ENCODE assay signal across 8 cellular contexts in the genomic region with DNA sequence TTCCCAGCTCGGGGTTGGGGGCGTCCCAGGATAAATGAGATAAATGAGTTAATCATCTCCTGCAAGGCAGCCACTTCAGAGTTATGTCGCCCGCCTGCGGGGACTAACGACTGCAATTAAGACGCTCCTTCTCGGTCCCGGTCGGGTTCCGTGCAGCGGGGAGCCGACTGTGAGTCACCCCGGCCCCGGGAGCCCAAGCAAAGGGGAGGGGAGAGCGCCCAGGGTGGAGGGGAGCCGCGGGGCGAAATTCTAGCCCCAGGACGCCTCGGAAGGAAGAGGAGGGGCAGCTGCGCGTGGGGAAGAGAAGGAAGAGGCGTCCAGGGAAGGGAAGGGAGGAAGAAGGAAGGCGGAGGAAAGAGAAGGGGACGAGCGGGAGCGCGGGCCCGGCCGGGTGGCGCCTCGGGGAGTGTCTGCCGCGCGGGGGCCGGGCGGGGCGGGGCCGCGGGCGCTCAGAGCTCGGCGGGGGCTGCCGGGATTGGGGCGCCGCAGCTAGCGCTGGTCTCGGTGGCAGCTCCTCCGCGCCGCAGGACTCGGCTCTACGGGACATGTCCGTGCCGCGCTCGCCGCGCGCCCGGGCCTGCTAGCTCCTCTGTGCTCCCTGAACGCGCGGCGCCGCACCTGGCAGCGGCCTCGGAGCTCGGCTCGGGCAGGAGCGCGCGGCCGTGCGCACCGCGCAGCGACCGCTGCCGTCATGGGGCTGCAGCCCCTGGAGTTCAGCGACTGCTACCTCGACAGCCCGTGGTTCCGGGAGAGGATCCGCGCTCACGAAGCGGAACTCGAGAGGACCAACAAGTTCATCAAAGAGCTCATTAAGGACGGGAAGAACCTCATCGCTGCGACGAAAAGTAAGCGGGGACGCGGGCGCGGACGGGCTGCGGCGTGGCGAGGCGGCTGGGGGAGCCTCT. TPM values are rescaled to one million over a fixed set of nuclear protein-coding genes. Genes with fewer than 3 reads are reported as not detected.
DNase-seq lines count a peak whose midpoint lies in the region; ATAC-seq and TF ChIP-seq lines count a peak whose summit lies in the region.

A gene with protein sequence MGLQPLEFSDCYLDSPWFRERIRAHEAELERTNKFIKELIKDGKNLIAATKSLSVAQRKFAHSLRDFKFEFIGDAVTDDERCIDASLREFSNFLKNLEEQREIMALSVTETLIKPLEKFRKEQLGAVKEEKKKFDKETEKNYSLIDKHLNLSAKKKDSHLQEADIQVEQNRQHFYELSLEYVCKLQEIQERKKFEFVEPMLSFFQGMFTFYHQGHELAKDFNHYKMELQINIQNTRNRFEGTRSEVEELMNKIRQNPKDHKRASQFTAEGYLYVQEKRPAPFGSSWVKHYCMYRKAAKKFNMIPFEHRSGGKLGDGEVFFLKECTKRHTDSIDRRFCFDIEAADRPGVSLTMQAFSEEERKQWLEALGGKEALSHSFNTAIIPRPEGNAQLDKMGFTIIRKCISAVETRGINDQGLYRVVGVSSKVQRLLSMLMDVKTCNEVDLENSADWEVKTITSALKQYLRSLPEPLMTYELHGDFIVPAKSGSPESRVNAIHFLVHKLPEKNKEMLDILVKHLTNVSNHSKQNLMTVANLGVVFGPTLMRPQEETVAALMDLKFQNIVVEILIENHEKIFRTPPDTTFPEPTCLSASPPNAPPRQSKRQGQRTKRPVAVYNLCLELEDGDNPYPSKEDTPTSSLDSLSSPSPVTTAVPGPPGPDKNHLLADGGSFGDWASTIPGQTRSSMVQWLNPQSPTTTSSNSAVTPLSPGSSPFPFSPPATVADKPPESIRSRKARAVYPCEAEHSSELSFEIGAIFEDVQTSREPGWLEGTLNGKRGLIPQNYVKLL (plus strand): TSS at position 478 of the 905 bp plus-strand sequence. CDS start 214 bp downstream, at position 692.

- H3K27ac ChIP-seq in OCI-LY3 (ENCODE audit: low read length) (peak within 1 kb of the TSS; percentile 51), esophagus muscularis mucosa (replicated peaks in 1 of 4) (peak within 1 kb of the TSS; percentile 93 to 98 (median 96))

- peak within 1 kb of the TSS; percentile 84 for H3K27ac Mint-ChIP-seq in activated T-cell treated with anti-CD3 and anti-CD28 coated beads, Interleukin-2, amount 50 U/mL, for 72 hours
- peak within 1 kb of the TSS; percentile 77 to 94 for H3K27ac Mint-ChIP-seq in natural killer cell

- peak within 1 kb of the TSS; percentile 88 for H2AFZ ChIP-seq in OCI-LY3 (ENCODE audit: low read depth, low read length)

- H3K4me1 ChIP-seq in OCI-LY3 (ENCODE audit: low read length), result peaks cover 46% of the 10 kb centered on the region
- peaks cover 3 to 32% (median 31%) of the 10 kb centered on the region in 4 donors for H3K4me1 ChIP-seq in esophagus muscularis mucosa

- peaks cover 3 to 4% of the 10 kb centered on the region in 2 donors for H3K36me3 Mint-ChIP-seq in activated T-cell treated with anti-CD3 and anti-CD28 coated beads, Interleukin-2, amount 50 U/mL, for 72 hours (ENCODE audit: insufficient read depth in 2 of 2)
- no peaks in the 10 kb centered on the region for H3K36me3 Mint-ChIP-seq in natural killer cell

- under 1% methylated on average over 58 of the region's 104 CpGs for WGBS in esophagus muscularis mucosa

- H3K9me3 ChIP-seq in OCI-LY3 (ENCODE audit: insufficient read depth, low read length) (no peaks in the 10 kb centered on the region), esophagus muscularis mucosa (no peaks in the 10 kb centered on the region)

- peak; percentile 40 for TF ChIP-seq POLR2A in esophagus muscularis mucosa (IDR thresholded peaks at IDR 0.05; ENCODE audit: low read depth)

- H3K9me3 Mint-ChIP-seq in activated T-cell treated with anti-CD3 and anti-CD28 coated beads, Interleukin-2, amount 50 U/mL, for 72 hours, result no peaks in the 10 kb centered on the region
- H3K9me3 Mint-ChIP-seq in natural killer cell, result no peaks in the 10 kb centered on the region

- POLR2A ChIA-PET in AG04449 (lab: Yijun Ruan, JAX), result interaction anchor here (0.6 to 2.2 kb wide), 10 partner anchors 18 to 237 kb away, joined by 3 to 13 read pairs (median 4); partner anchors contain the start of gene PRMT9

- H3K36me3 ChIP-seq in OCI-LY3 (replicated peaks; ENCODE audit: low read depth, low read length) (no peaks in the 10 kb centered on the region), esophagus muscularis mucosa (no peaks in the 10 kb centered on the region)

- H3K79me2 ChIP-seq in OCI-LY3 (ENCODE audit: low read length), result peaks cover 28% of the 10 kb centered on the region

- H3K27me3 ChIP-seq in OCI-LY3 (ENCODE audit: low read depth, low read length) (peaks cover 27% of the 10 kb centered on the region), esophagus muscularis mucosa (no peaks in the 10 kb centered on the region)

- peak; percentile 35 for ATAC-seq in GM18858 (IDR thresholded peaks at IDR 0.05; ENCODE audit: unreplicated experiment)
- peak; percentile 62 for ATAC-seq in HG03064 (IDR thresholded peaks at IDR 0.05; ENCODE audit: low read depth, unreplicated experiment)
- ATAC-seq in activated T-cell treated with anti-CD3 and anti-CD28 coated beads, Interleukin-2, amount 50 U/mL, for 72 hours (replicated peaks in 1 of 2), result peak; percentile 83 to 87
- ATAC-seq in natural killer cell, result peak; percentile 77 to 79 (median 79)

- TF ChIP-seq EP300 in esophagus muscularis mucosa (IDR thresholded peaks at IDR 0.05), result no peak

- H3K27me3 Mint-ChIP-seq in activated T-cell treated with anti-CD3 and anti-CD28 coated beads, Interleukin-2, amount 50 U/mL, for 72 hours (ENCODE audit: low read depth), result peaks cover 38% of the 10 kb centered on the region
- no peaks in the 10 kb centered on the region for H3K27me3 Mint-ChIP-seq in natural killer cell (ENCODE audit: low read depth in 2 of 2)

- H4K20me1 ChIP-seq in OCI-LY3 (ENCODE audit: insufficient read depth, low read length), result peaks cover 9% of the 10 kb centered on the region; the same call in 1 of the 2 replicates

- peak within 1 kb of the TSS; percentile 90 for H3K4me2 ChIP-seq in OCI-LY3 (ENCODE audit: low read length)

- H3K4me1 Mint-ChIP-seq in activated T-cell treated with anti-CD3 and anti-CD28 coated beads, Interleukin-2, amount 50 U/mL, for 72 hours (ENCODE audit: low read depth), result peaks cover 54% of the 10 kb centered on the region
- H3K4me1 Mint-ChIP-seq in natural killer cell, result peaks cover 48 to 50% of the 10 kb centered on the region in 2 donors

- intact Hi-C loops in esophagus muscularis mucosa (cut with DNase I) (loop anchor here (5.0 to 10.0 kb wide), 2 partner anchors 83 to 130 kb away; no protein-coding TSS in a partner anchor), natural killer cell (cut with micrococcal nuclease) (loop anchor here (2.0 to 5.0 kb wide), 2 partner anchors 69 to 115 kb away; no protein-coding TSS in a partner anchor)

- peak within 1 kb of the TSS; percentile 75 for H3K9ac ChIP-seq in OCI-LY3 (ENCODE audit: low read length)

- CTCF ChIA-PET in AG04449 (lab: Yijun Ruan, JAX), result interaction anchor here (0.7 to 6.7 kb wide), 13 partner anchors 9 to 134 kb away, joined by 3 to 78 read pairs (median 5); partner anchors contain the start of gene PRMT9

- TF ChIP-seq CTCF in AG04449 (IDR thresholded peaks at IDR 0.05; ENCODE audit: insufficient read depth, low read length, missing control alignments) (no peak), OCI-LY3 (IDR thresholded peaks at IDR 0.05; ENCODE audit: low read depth, low read length) (no peak), esophagus muscularis mucosa (IDR thresholded peaks at IDR 0.05) (no peak), natural killer cell (IDR thresholded peaks at IDR 0.05) (no peak)

- DNase-seq in AG04449 (ENCODE audit: low read depth, low spot score) (no peak), esophagus muscularis mucosa (ENCODE audit: extremely low spot score) (peak; percentile 94), natural killer cell (peak; percentile 55)
- peak; percentile 75 to 81 for DNase-seq in activated T-cell treated with anti-CD3 and anti-CD28 coated beads, Interleukin-2, amount 50 U/mL, for 72 hours
- peak; percentile 67 for DNase-seq in stimulated activated naive CD4-positive, alpha-beta T cell treated with Interleukin-2 at 50 U/mL for 16 hours (lab: John Stamatoyannopoulos, UW)

- peak within 1 kb of the TSS; percentile 95 to 98 for H3K4me3 Mint-ChIP-seq in activated T-cell treated with anti-CD3 and anti-CD28 coated beads, Interleukin-2, amount 50 U/mL, for 72 hours
- peak within 1 kb of the TSS; percentile 94 for H3K4me3 Mint-ChIP-seq in natural killer cell

- H3K4me3 ChIP-seq in AG04449 (ENCODE audit: low read depth, low read length) (peak within 1 kb of the TSS; percentile 80), OCI-LY3 (ENCODE audit: low read length) (peak within 1 kb of the TSS; percentile 76), esophagus muscularis mucosa (peak within 1 kb of the TSS; percentile 79 to 98 (median 90))

RNA-seq across cellular contexts. Expression of the gene that starts here (rescaled TPM):
- total RNA-seq in activated T-cell treated with anti-CD3 and anti-CD28 coated beads, Interleukin-2, amount 50 U/mL, for 72 hours, result 10 to 100 TPM in 1 of 2 donors, 1 to 10 TPM in 1; 9.3 to 12.4 TPM
- total RNA-seq in esophagus muscularis mucosa (100 to 1,000 TPM; 186 to 296 (median 192) TPM), natural killer cell (10 to 100 TPM; 13.9 to 28.7 (median 23.2) TPM)

Comparison
In these comparisons a context has a peak if more than half of its experiments do, and no peak if none do; other contexts are left out.
1. RNA of the gene that starts here (total RNA-seq): 186 to 296 TPM in esophagus muscularis mucosa; 13.9 to 28.7 TPM in natural killer cell and 9.3 to 12.4 TPM in activated T-cell treated with anti-CD3 and anti-CD28 coated beads, Interleukin-2, amount 50 U/mL, for 72 hours; every median in the first group is over 4 times any median in the second.
2. ATAC-seq: peak in every context shown above with its lines; median percentile 85 in activated T-cell treated with anti-CD3 and anti-CD28 coated beads, Interleukin-2, amount 50 U/mL, for 72 hours; 79 in natural killer cell; 62 in HG03064; 35 in GM18858.
3. Peak in every context shown above with its lines, with median percentiles within 50 percentile points of each other: H3K4me3 ChIP-seq.